Comparison of ENCODE assay signal across 9 cellular contexts in the genomic region with DNA sequence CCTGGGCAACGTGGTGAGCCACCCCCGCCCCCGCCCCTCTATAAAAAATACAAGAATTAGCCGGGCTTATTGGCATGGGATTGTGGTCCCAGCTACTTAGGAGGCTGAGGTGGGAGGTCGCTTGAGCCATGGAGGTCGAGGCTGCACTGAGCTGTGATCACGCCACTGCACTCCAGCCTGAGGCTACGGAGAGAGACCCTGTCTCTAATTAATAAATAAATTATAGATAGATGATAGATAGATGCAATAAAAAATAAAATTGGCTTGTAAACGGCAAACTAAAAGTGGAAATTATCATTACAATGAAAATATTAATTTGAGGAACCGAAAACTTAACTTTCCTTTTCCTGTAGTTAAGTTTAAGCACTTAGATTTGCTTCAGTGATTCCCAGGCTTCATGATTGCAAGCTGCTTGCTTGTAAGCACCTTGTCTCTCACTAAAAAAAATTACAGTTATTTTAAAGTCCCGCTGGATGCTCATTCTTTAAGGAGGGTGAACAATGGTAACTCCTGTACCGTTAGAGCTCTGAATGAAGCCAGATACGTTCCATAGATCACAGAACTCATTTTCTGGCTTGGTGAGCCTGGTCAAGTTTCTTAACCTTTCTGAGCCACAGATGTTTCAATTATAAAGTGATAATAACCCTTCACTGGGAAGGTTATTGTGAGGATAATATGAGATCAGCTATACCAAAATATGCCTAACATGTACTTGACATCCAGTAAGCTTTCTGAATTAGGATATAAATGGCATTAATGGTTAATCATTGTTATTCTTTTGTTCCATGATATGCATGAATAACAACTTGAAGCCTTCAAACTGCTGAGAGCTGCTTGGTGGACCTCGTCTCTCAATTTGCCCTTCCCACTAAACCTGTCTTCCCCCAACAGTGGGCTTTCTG. TPM values are rescaled to one million over a fixed set of nuclear protein-coding genes. Genes with fewer than 3 reads are reported as not detected.
DNase-seq lines count a peak whose midpoint lies in the region; ATAC-seq, FAIRE-seq and TF ChIP-seq lines count a peak whose summit lies in the region.
"Had no signal": no experiment of that assay in that cellular context is flagged by ENCODE, and none has a peak within 500 bp of the region (broad histone marks: within the 10 kb centered on the region; RNA-seq: fewer than 3 reads in every experiment).

No MANE protein-coding gene starts in this region.

- WGBS in HepG2 (ENCODE audit: low lambda C conversion rate), result 68% methylated on average over 14 of the region's 14 CpGs
- WGBS in upper lobe of left lung, 2 donors, result 54 to 62% methylated on average over 13 to 14 of the region's 14 CpGs

- peak; percentile 44 for FAIRE-seq in HepG2 (lab: Jason Lieb, UNC)
- FAIRE-seq: islet of Langerhans had no signal

- TF ChIP-seq EP300 in HepG2 (IDR thresholded peaks at IDR 0.05; ENCODE audit: low read depth in 2 of 2, low read length in 2 of 2) (no peak), HepG2 (CRISPR knock-in tag; IDR thresholded peaks at IDR 0.05; ENCODE audit: borderline replicate concordance) (no peak), upper lobe of left lung (IDR thresholded peaks at IDR 0.05) (no peak)

- H3K27me3 Mint-ChIP-seq in activated naive CD8-positive, alpha-beta T cell treated with anti-CD3 and anti-CD28 coated beads for 36 hours, result no peaks in the 10 kb centered on the region

- no peaks in the 10 kb centered on the region for H3K79me2 ChIP-seq in HepG2 (ENCODE audit: insufficient read depth, low read length)

- CTCF ChIA-PET in HepG2 (lab: Yijun Ruan, JAX; ENCODE audit: low intra/inter-chr PET ratio, low total read pairs), result interaction anchor here (0.7 to 1.9 kb wide), 2 partner anchors 228 to 251 kb away, joined by 4 to 5 read pairs; no protein-coding TSS in a partner anchor

- no peak for DNase-seq in cardiac muscle cell (ENCODE audit: low read depth in 1 of 2, low spot score in 1 of 2)
- DNase-seq in cardiac septum (ENCODE audit: low spot score), result no peak
- DNase-seq in activated naive CD8-positive, alpha-beta T cell treated with anti-CD3 and anti-CD28 coated beads for 36 hours, result no peak
- DNase-seq in HepG2 (ENCODE audit: low spot score), result no peak
- DNase-seq in upper lobe of left lung, result no peak
- no peak for DNase-seq in caudate nucleus (lab: John Stamatoyannopoulos, UW)
- DNase-seq in stimulated activated CD4-positive, alpha-beta T cell treated with anti-CD3 and anti-CD28 coated beads, Interleukin-12 subunit alpha, Interleukin-12 subunit beta, amount 100 ng/mL, for 4 hours, result no peak

- intact Hi-C loops in cardiac septum (cut with DNase I), result loop anchor here (1.0 to 10.0 kb wide), 4 partner anchors 10 to 491 kb away; a partner anchor contains a TSS
- intact Hi-C loops in HepG2 (cut with micrococcal nuclease; ENCODE audit: unreplicated experiment), result loop anchor here (5.0 kb wide), 1 partner anchor 81 kb away; no protein-coding TSS in a partner anchor

- peak overlapping the region; percentile 64 for H3K9ac ChIP-seq in HepG2 (ENCODE audit: insufficient read depth, low read depth, low read length)

- H3K4me2 ChIP-seq in HepG2 (ENCODE audit: low read depth, low read length), result peak overlapping the region; percentile 61

- ATAC-seq in HG03064 (IDR thresholded peaks at IDR 0.05; ENCODE audit: low read depth, unreplicated experiment) (peak; percentile 47), HepG2 (no peak), upper lobe of left lung (ENCODE audit: low FRiP score in 2 of 2) (no peak)

- H3K4me3 ChIP-seq in cardiac muscle cell (peak overlapping the region; percentile 38), HepG2 (replicated peaks in 1 of 3; ENCODE audit: insufficient read depth in 1 of 3, low read depth in 2 of 3, low read length in 3 of 3) (peak overlapping the region; percentile 60 to 76 (median 69); a peak in 5 of 6 replicates), upper lobe of left lung (peak overlapping the region; percentile 58 to 72 (median 64))

- TF ChIP-seq POLR2A in HepG2 (IDR thresholded peaks at IDR 0.05; ENCODE audit: insufficient read depth in 1 of 2, low read depth in 2 of 2, low read length in 2 of 2) (no peak), upper lobe of left lung (IDR thresholded peaks at IDR 0.05) (no peak)

- peak overlapping the region; percentile 98 for H3K27ac Mint-ChIP-seq in activated naive CD8-positive, alpha-beta T cell treated with anti-CD3 and anti-CD28 coated beads for 36 hours

- TF ChIP-seq RAD21 in HepG2 (CRISPR knock-in tag; IDR thresholded peaks at IDR 0.05), result no peak

- POLR2A ChIA-PET in HepG2 (lab: Yijun Ruan, JAX), result interaction anchor here (1.0 to 3.5 kb wide), 2 partner anchors 10 to 21 kb away, joined by 3 to 22 read pairs; a partner anchor contains a TSS

- in situ Hi-C loops in HepG2 (cut with HindIII; ENCODE audit: extremely low pct_ligation_motif_present, low pct_unique_long_range_greater_than_20kb), result no loop called here

- H3K36me3 Mint-ChIP-seq in activated naive CD8-positive, alpha-beta T cell treated with anti-CD3 and anti-CD28 coated beads for 36 hours, result peaks cover 8% of the 10 kb centered on the region

- no peak overlapping the region for H2AFZ ChIP-seq in HepG2 (ENCODE audit: low read length)

- H3K27me3 ChIP-seq in cardiac muscle cell (no peaks in the 10 kb centered on the region), HepG2 (ENCODE audit: control insufficient read depth in 1 of 2, insufficient read depth in 2 of 2, low read length in 2 of 2) (no peaks in the 10 kb centered on the region), upper lobe of left lung (no peaks in the 10 kb centered on the region)

- H4K20me1 ChIP-seq in HepG2 (ENCODE audit: insufficient read depth, low read length), result no peaks in the 10 kb centered on the region

- H3K36me3 ChIP-seq in cardiac muscle cell, result no peaks in the 10 kb centered on the region
- H3K36me3 ChIP-seq in HepG2 (replicated peaks in 1 of 2; ENCODE audit: control insufficient read depth in 1 of 2, insufficient read depth in 2 of 2, low read length in 2 of 2), result no peaks in the 10 kb centered on the region
- no peaks in the 10 kb centered on the region for H3K36me3 ChIP-seq in upper lobe of left lung

- peak overlapping the region; percentile 93 for H3K4me3 Mint-ChIP-seq in activated naive CD8-positive, alpha-beta T cell treated with anti-CD3 and anti-CD28 coated beads for 36 hours

- H3K9me3 ChIP-seq in cardiac muscle cell (ENCODE audit: low read depth) (no peaks in the 10 kb centered on the region), HepG2 (ENCODE audit: low read length) (no peaks in the 10 kb centered on the region), upper lobe of left lung (no peaks in the 10 kb centered on the region)

- TF ChIP-seq CTCF in cardiac muscle cell (IDR thresholded peaks at IDR 0.05; ENCODE audit: low read depth, low read length), result no peak
- no peak for TF ChIP-seq CTCF in HepG2 (CRISPR knock-in tag; IDR thresholded peaks at IDR 0.05)
- TF ChIP-seq CTCF in upper lobe of left lung (IDR thresholded peaks at IDR 0.05), result no peak

- H3K4me1 ChIP-seq in cardiac muscle cell (ENCODE audit: low read depth), result no peaks in the 10 kb centered on the region
- H3K4me1 ChIP-seq in HepG2 (ENCODE audit: insufficient read depth, low read length), result peaks cover 38% of the 10 kb centered on the region
- H3K4me1 ChIP-seq in upper lobe of left lung, result peaks cover 12 to 22% (median 14%) of the 10 kb centered on the region in 4 donors

- BruUV-seq in HepG2 (replicated peaks; lab: Mats Ljungman, UMichigan), result no TSS peak

- H3K27ac ChIP-seq in cardiac muscle cell (no peak overlapping the region), HepG2 (ENCODE audit: extremely low read length, insufficient read depth, low read length) (peak overlapping the region; percentile 15), upper lobe of left lung (peak overlapping the region; percentile 65 to 90 (median 86)), caudate nucleus (ENCODE audit: low read depth, low read length) (no peak overlapping the region)

- no peaks in the 10 kb centered on the region for H3K9me3 Mint-ChIP-seq in activated naive CD8-positive, alpha-beta T cell treated with anti-CD3 and anti-CD28 coated beads for 36 hours

- H3K4me1 Mint-ChIP-seq in activated naive CD8-positive, alpha-beta T cell treated with anti-CD3 and anti-CD28 coated beads for 36 hours, result peaks cover 22% of the 10 kb centered on the region

RNA-seq across cellular contexts. Expression of a gene that starts 9.4 kb away (rescaled TPM):
- total RNA-seq in cardiac muscle cell (184 and 229 TPM in 2 replicates), cardiac septum (111 TPM), HepG2 (2016; rRNA removed; fragmentation: Illumina TruSeq; extraction: Trizol) (200 and 292 TPM in 2 replicates), upper lobe of left lung (100 to 1,000 TPM in 3 of 6 donors, 10 to 100 TPM in 3; 55.8 to 112 (median 99.0) TPM)
- polyA plus RNA-seq in cardiac muscle cell (179 and 196 TPM in 2 replicates), HepG2 (2011; rRNA removed) (130 and 144 TPM in 2 replicates)
- 100 to 1,000 TPM; 143 to 144 TPM for total RNA-seq in activated naive CD8-positive, alpha-beta T cell treated with anti-CD3 and anti-CD28 coated beads for 36 hours
- 18.6 and 19.7 TPM in 2 replicates for total RNA-seq in HepG2 (2016; cell fraction: cytosol; rRNA removed; fragmentation: Illumina TruSeq; extraction: Trizol; ENCODE audit: low read depth)
- 204 and 283 TPM in 2 replicates for total RNA-seq in HepG2 (2016; cell fraction: insoluble cytoplasmic fraction; rRNA removed; fragmentation: Illumina TruSeq; extraction: Trizol)
- 24.0 and 28.8 TPM in 2 replicates for total RNA-seq in HepG2 (2016; cell fraction: membrane; rRNA removed; fragmentation: Illumina TruSeq; extraction: Trizol)
- total RNA-seq in HepG2 (2016; cell fraction: nucleus; rRNA removed; fragmentation: Illumina TruSeq; extraction: Trizol), result 132 and 136 TPM in 2 replicates
- 67.4 and 109 TPM in 2 replicates for polyA plus RNA-seq in HepG2 (2011; cell fraction: cytosol; rRNA removed)
- 162 and 209 TPM in 2 replicates for polyA plus RNA-seq in HepG2 (2011; cell fraction: nucleus; rRNA removed)
- polyA plus RNA-seq in HepG2 (2012), result 127 and 139 TPM in 2 replicates
- 4.7 and 5.7 TPM in 2 replicates for polyA plus RNA-seq in HepG2 (2016; cell fraction: cytosol; fragmentation: Illumina TruSeq; extraction: Trizol; ENCODE audit: low read depth)
- 225 and 239 TPM in 2 replicates for polyA plus RNA-seq in HepG2 (2016; cell fraction: insoluble cytoplasmic fraction; fragmentation: Illumina TruSeq; extraction: Trizol; ENCODE audit: low read depth)
- polyA plus RNA-seq in HepG2 (2016; cell fraction: membrane; fragmentation: Illumina TruSeq; extraction: Trizol; ENCODE audit: low read depth), result 14.0 and 17.6 TPM in 2 replicates
- 191 and 197 TPM in 2 replicates for polyA plus RNA-seq in HepG2 (2016; cell fraction: nucleus; fragmentation: Illumina TruSeq; extraction: Trizol; ENCODE audit: insufficient read depth, low read depth)
- polyA minus RNA-seq in HepG2 (2011; rRNA and poly(A)+ RNA removed; ENCODE audit: low replicate concordance), result 110 and 175 TPM in 2 replicates
- polyA minus RNA-seq in HepG2 (2011; cell fraction: cytosol; rRNA and poly(A)+ RNA removed), result 104 and 117 TPM in 2 replicates
- 174 and 191 TPM in 2 replicates for polyA minus RNA-seq in HepG2 (2011; cell fraction: nucleus; rRNA and poly(A)+ RNA removed)

RNA-seq across cellular contexts. Expression of a gene that starts 44.5 kb away (rescaled TPM):
- total RNA-seq in cardiac muscle cell (91.2 and 94.5 TPM in 2 replicates), cardiac septum (39.5 TPM), HepG2 (2016; rRNA removed; fragmentation: Illumina TruSeq; extraction: Trizol) (21.9 and 29.1 TPM in 2 replicates), upper lobe of left lung (10 to 100 TPM; 11.4 to 27.2 (median 22.1) TPM)
- polyA plus RNA-seq in cardiac muscle cell (35.5 and 47.4 TPM in 2 replicates), HepG2 (2011; rRNA removed) (14.7 and 16.4 TPM in 2 replicates)
- 10 to 100 TPM; 33.4 to 33.7 TPM for total RNA-seq in activated naive CD8-positive, alpha-beta T cell treated with anti-CD3 and anti-CD28 coated beads for 36 hours
- 2.8 and 3.2 TPM in 2 replicates for total RNA-seq in HepG2 (2016; cell fraction: cytosol; rRNA removed; fragmentation: Illumina TruSeq; extraction: Trizol; ENCODE audit: low read depth)
- total RNA-seq in HepG2 (2016; cell fraction: insoluble cytoplasmic fraction; rRNA removed; fragmentation: Illumina TruSeq; extraction: Trizol), result 23.3 and 28.6 TPM in 2 replicates
- 9.2 and 9.7 TPM in 2 replicates for total RNA-seq in HepG2 (2016; cell fraction: membrane; rRNA removed; fragmentation: Illumina TruSeq; extraction: Trizol)
- 10.9 and 11.0 TPM in 2 replicates for total RNA-seq in HepG2 (2016; cell fraction: nucleus; rRNA removed; fragmentation: Illumina TruSeq; extraction: Trizol)
- polyA plus RNA-seq in HepG2 (2011; cell fraction: cytosol; rRNA removed), result 14.1 and 16.3 TPM in 2 replicates
- 5.4 and 9.2 TPM in 2 replicates for polyA plus RNA-seq in HepG2 (2011; cell fraction: nucleus; rRNA removed)
- 10.4 and 11.0 TPM in 2 replicates for polyA plus RNA-seq in HepG2 (2012)
- 2.7 and 3.8 TPM in 2 replicates for polyA plus RNA-seq in HepG2 (2016; cell fraction: cytosol; fragmentation: Illumina TruSeq; extraction: Trizol; ENCODE audit: low read depth)
- polyA plus RNA-seq in HepG2 (2016; cell fraction: insoluble cytoplasmic fraction; fragmentation: Illumina TruSeq; extraction: Trizol; ENCODE audit: low read depth), result 26.1 and 27.9 TPM in 2 replicates
- polyA plus RNA-seq in HepG2 (2016; cell fraction: membrane; fragmentation: Illumina TruSeq; extraction: Trizol; ENCODE audit: low read depth), result 7.3 and 7.4 TPM in 2 replicates
- 16.2 and 16.7 TPM in 2 replicates for polyA plus RNA-seq in HepG2 (2016; cell fraction: nucleus; fragmentation: Illumina TruSeq; extraction: Trizol; ENCODE audit: insufficient read depth, low read depth)
- 15.9 and 39.3 TPM in 2 replicates for polyA minus RNA-seq in HepG2 (2011; rRNA and poly(A)+ RNA removed; ENCODE audit: low replicate concordance)
- polyA minus RNA-seq in HepG2 (2011; cell fraction: cytosol; rRNA and poly(A)+ RNA removed), result 12.3 and 14.0 TPM in 2 replicates
- polyA minus RNA-seq in HepG2 (2011; cell fraction: nucleus; rRNA and poly(A)+ RNA removed), result 8.2 and 9.6 TPM in 2 replicates

Comparison
In these comparisons a context has a peak if more than half of its experiments do, and no peak if none do; other contexts are left out.
1. H3K27ac ChIP-seq: peak in HepG2 (single experiment) and upper lobe of left lung (4 of 4); none in cardiac muscle cell (single experiment) and caudate nucleus (single experiment).
2. Peak in every context shown above with its lines, with median percentiles within 50 percentile points of each other: H3K4me3 ChIP-seq.